1 cellular context compared by ENCODE assay signal in the genomic region with DNA sequence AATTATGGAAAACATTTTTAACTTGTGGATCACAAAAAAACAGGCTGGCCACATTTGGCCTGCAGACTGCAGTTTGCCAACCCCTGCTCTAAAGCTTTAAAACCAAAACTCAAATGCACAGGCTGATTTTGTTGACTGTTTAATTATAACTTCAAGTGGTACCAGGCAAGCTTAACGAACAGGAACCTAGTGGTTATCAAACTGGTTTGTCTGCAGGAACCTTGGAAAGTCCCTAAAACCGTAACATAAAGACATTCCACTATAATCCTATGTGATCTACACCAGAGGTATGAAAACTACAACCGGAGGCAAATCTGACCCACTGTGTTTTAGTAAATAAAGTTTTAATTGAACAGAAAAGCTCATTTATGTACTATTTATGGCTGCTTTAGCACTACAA.
A peak's percentile ranks its signal among the peaks of the same experiment; 100 is the strongest.
TF ChIP-seq lines count a peak whose summit lies in the region.

No MANE protein-coding gene starts in this region.

TF ChIP-seq in GM12878, 131 proteins besides CTCF, POLR2A, EP300 and RAD21 (continued from another document):
- peak; percentile 20; the same call in 1 of the 2 replicates for TF ChIP-seq PAX5 (IDR thresholded peaks at IDR 0.05; ENCODE audit: borderline replicate concordance, low read depth, low read length)
- TF ChIP-seq, protein P1, sequence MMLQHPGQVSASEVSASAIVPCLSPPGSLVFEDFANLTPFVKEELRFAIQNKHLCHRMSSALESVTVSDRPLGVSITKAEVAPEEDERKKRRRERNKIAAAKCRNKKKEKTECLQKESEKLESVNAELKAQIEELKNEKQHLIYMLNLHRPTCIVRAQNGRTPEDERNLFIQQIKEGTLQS (IDR thresholded peaks at IDR 0.05; ENCODE audit: borderline replicate concordance, extremely low read depth, low read depth, low read length): no peak
- TF ChIP-seq FOXM1 (IDR thresholded peaks at IDR 0.05; ENCODE audit: low read depth, low read length): 0 out of 2 replicates have a peak, but pooled peaks have one; percentile 38
- TF ChIP-seq ATF2 (IDR thresholded peaks at IDR 0.05; ENCODE audit: low read length): peak; percentile 27; the same call in 1 of the 2 replicates
- TF ChIP-seq ZSCAN29 (IDR thresholded peaks at IDR 0.05): 0 out of 2 replicates have a peak, but pooled peaks have one; percentile 58
- no peak for TF ChIP-seq ZNF384 (IDR thresholded peaks at IDR 0.05; ENCODE audit: borderline replicate concordance, low read depth, low read length)
- no peak for TF ChIP-seq KDM1A (IDR thresholded peaks at IDR 0.05; ENCODE audit: borderline replicate concordance)
- TF ChIP-seq SKIL (IDR thresholded peaks at IDR 0.05; ENCODE audit: low read depth, poor library complexity, severe bottlenecking): peak; percentile 46
- TF ChIP-seq MEF2B (IDR thresholded peaks at IDR 0.05; ENCODE audit: partially characterized antibody, poor library complexity, severe bottlenecking): peak; percentile 43
- TF ChIP-seq ZBTB40 (IDR thresholded peaks at IDR 0.05; ENCODE audit: borderline replicate concordance): peak; percentile 84
- no peak for TF ChIP-seq EZH2 (IDR thresholded peaks at IDR 0.05; ENCODE audit: borderline replicate concordance, control insufficient read depth, low read depth, low read length)
- peak; percentile 79 for TF ChIP-seq RELA (IDR thresholded peaks at IDR 0.05; ENCODE audit: borderline replicate concordance, partially characterized antibody)
- TF ChIP-seq IKZF2 (IDR thresholded peaks at IDR 0.05): peak; percentile 29 to 49; a peak in 3 of 4 replicates
- TF ChIP-seq ZBED1 (IDR thresholded peaks at IDR 0.05; ENCODE audit: borderline replicate concordance): no peak
- TF ChIP-seq, protein P2, sequence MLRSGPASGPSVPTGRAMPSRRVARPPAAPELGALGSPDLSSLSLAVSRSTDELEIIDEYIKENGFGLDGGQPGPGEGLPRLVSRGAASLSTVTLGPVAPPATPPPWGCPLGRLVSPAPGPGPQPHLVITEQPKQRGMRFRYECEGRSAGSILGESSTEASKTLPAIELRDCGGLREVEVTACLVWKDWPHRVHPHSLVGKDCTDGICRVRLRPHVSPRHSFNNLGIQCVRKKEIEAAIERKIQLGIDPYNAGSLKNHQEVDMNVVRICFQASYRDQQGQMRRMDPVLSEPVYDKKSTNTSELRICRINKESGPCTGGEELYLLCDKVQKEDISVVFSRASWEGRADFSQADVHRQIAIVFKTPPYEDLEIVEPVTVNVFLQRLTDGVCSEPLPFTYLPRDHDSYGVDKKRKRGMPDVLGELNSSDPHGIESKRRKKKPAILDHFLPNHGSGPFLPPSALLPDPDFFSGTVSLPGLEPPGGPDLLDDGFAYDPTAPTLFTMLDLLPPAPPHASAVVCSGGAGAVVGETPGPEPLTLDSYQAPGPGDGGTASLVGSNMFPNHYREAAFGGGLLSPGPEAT (IDR thresholded peaks at IDR 0.05; ENCODE audit: low read depth): peak; percentile 74
TF ChIP-seq in GM12878: peak in this region for 18.
